Comparison of ENCODE assay signal across 11 cellular contexts in the genomic region with DNA sequence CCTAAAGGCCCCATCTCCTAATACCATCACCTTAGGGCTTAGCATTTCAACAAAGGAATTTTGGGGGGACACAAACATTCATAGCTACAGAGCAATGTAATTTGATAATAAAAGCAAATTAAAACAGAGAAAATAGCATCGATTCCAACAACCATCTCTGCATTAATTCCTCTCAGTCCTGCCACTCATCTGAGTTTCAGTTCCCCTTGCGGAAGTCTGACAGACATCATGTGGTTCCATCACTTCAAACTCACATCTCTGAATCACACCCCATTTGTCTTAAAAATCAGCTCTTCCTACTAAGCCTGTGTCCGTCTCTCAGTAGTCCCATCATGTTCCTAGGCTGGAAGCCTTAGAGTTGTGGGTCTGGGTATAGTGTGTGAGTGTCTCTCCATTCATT. TPM values are rescaled to one million over a fixed set of nuclear protein-coding genes. Genes with fewer than 3 reads are reported as not detected.
DNase-seq lines count a peak whose midpoint lies in the region; ATAC-seq and TF ChIP-seq lines count a peak whose summit lies in the region.
"Had no signal": no experiment of that assay in that cellular context is flagged by ENCODE, and none has a peak within 500 bp of the region (broad histone marks: within the 10 kb centered on the region; RNA-seq: fewer than 3 reads in every experiment).

No MANE protein-coding gene starts in this region.

- H3K27ac ChIP-seq in osteoblast (ENCODE audit: low read depth, low read length), result no peak overlapping the region

- TF ChIP-seq CTCF in GM10266 (IDR thresholded peaks at IDR 0.05; ENCODE audit: control insufficient read depth, insufficient read depth, low read depth, missing control alignments) (no peak), GM20000 (IDR thresholded peaks at IDR 0.05; ENCODE audit: extremely low read depth, missing control alignments) (no peak), osteoblast (IDR thresholded peaks at IDR 0.05; ENCODE audit: extremely low read depth, low read depth, low read length) (no peak)

- peaks cover 0 to 47% (median 9%) of the 10 kb centered on the region in 3 donors for H3K36me3 Mint-ChIP-seq in naive thymus-derived CD8-positive, alpha-beta T cell

- no peaks in the 10 kb centered on the region for H3K9me3 Mint-ChIP-seq in naive thymus-derived CD8-positive, alpha-beta T cell
- H3K9me3 Mint-ChIP-seq: activated T-helper 17 cell treated with anti-CD3 and anti-CD28 coated beads, Interleukin-2, amount 50 U/mL, for 72 hours had no signal

- H3K4me1 ChIP-seq in osteoblast (ENCODE audit: insufficient read depth, low read length), result peaks cover 8% of the 10 kb centered on the region

- H3K4me2 ChIP-seq in osteoblast (ENCODE audit: insufficient read depth, low read length), result no peak overlapping the region

- H3K9me3 ChIP-seq in osteoblast (ENCODE audit: low read depth, low read length), result no peaks in the 10 kb centered on the region

- H3K36me3 ChIP-seq in osteoblast (ENCODE audit: insufficient read depth, low read length), result peaks cover 4% of the 10 kb centered on the region

- peak overlapping the region in 3 of 10 donors; percentile 11 to 66 (median 51) for H3K27ac Mint-ChIP-seq in naive thymus-derived CD8-positive, alpha-beta T cell
- H3K27ac Mint-ChIP-seq: activated T-helper 17 cell treated with anti-CD3 and anti-CD28 coated beads, Interleukin-2, amount 50 U/mL, for 72 hours had no signal

- H2AFZ ChIP-seq in osteoblast (ENCODE audit: low read length), result no peak overlapping the region

- peaks cover 17 to 53% (median 45%) of the 10 kb centered on the region in 4 donors for H3K4me1 Mint-ChIP-seq in naive thymus-derived CD8-positive, alpha-beta T cell

- peaks cover 4% of the 10 kb centered on the region for H4K20me1 ChIP-seq in osteoblast (ENCODE audit: insufficient read depth, low read length)

- H3K79me2 ChIP-seq in osteoblast (ENCODE audit: insufficient read depth, low read length), result no peaks in the 10 kb centered on the region

- DNase-seq in GM10266 (ENCODE audit: extremely low spot score) (peak; percentile 73), GM20000 (ENCODE audit: low spot score) (peak; percentile 75), SIG-M5 (lab: John Stamatoyannopoulos, UW) (peak; percentile 25), HPDE6-E6E7 (ENCODE audit: extremely low spot score) (no peak), HuH-7 (ENCODE audit: low spot score) (no peak), osteoblast (ENCODE audit: insufficient read length, low spot score, missing footprints) (no peak)
- DNase-seq in naive thymus-derived CD8-positive, alpha-beta T cell, result no peak
- DNase-seq: NCI-H1048, nucleus accumbens had no signal

- no peak overlapping the region for H3K4me3 ChIP-seq in osteoblast (ENCODE audit: insufficient read depth, low read length)

- H3K27me3 ChIP-seq in osteoblast (ENCODE audit: insufficient read depth, low read length), result no peaks in the 10 kb centered on the region

- ATAC-seq in HG03095 (IDR thresholded peaks at IDR 0.05; ENCODE audit: unreplicated experiment), result peak; percentile 38
- no peak for ATAC-seq in naive thymus-derived CD8-positive, alpha-beta T cell
- ATAC-seq: activated T-helper 17 cell treated with anti-CD3 and anti-CD28 coated beads, Interleukin-2, amount 50 U/mL, for 72 hours had no signal

- no peaks in the 10 kb centered on the region for H3K27me3 Mint-ChIP-seq in naive thymus-derived CD8-positive, alpha-beta T cell
- H3K27me3 Mint-ChIP-seq: activated T-helper 17 cell treated with anti-CD3 and anti-CD28 coated beads, Interleukin-2, amount 50 U/mL, for 72 hours had no signal

- POLR2A ChIA-PET in naive thymus-derived CD8-positive, alpha-beta T cell (lab: Charles Lee), result no interaction called here

- peak overlapping the region in 4 of 10 donors; percentile 6 to 67 (median 32) for H3K4me3 Mint-ChIP-seq in naive thymus-derived CD8-positive, alpha-beta T cell

RNA-seq across cellular contexts. Expression of a gene that starts 3.6 kb away (rescaled TPM):
- 10 to 100 TPM; 16.4 to 17.1 TPM for total RNA-seq in naive thymus-derived CD8-positive, alpha-beta T cell
- 10 to 100 TPM; 25.2 to 28.5 (median 27.4) TPM for polyA plus RNA-seq in naive thymus-derived CD8-positive, alpha-beta T cell
- total RNA-seq in osteoblast, result 25.3 and 28.6 TPM in 2 replicates

RNA-seq across cellular contexts. Expression of a gene that starts 20.2 kb away (rescaled TPM):
- total RNA-seq in naive thymus-derived CD8-positive, alpha-beta T cell, result 100 to 1,000 TPM in 1 of 2 experiments, 10 to 100 TPM in 1; 98.5 to 103 TPM
- polyA plus RNA-seq in naive thymus-derived CD8-positive, alpha-beta T cell, result 100 to 1,000 TPM; 434 to 524 (median 517) TPM
- total RNA-seq in osteoblast, result 56.5 and 66.3 TPM in 2 replicates

RNA-seq across cellular contexts. Expression of a gene that starts 35.7 kb away (rescaled TPM):
- total RNA-seq in naive thymus-derived CD8-positive, alpha-beta T cell, result under 1 TPM in 1 of 2 experiments, not detected in 1; 0.10 TPM
- polyA plus RNA-seq in naive thymus-derived CD8-positive, alpha-beta T cell, result not detected
- 0.36 and 0.59 TPM in 2 replicates for total RNA-seq in osteoblast
- total RNA-seq: activated T-helper 17 cell treated with anti-CD3 and anti-CD28 coated beads, Interleukin-2, amount 50 U/mL, for 72 hours had no signal

Comparison
In these comparisons a context has a peak if more than half of its experiments do, and no peak if none do; other contexts are left out.
1. DNase-seq: peak in GM10266 (single experiment), GM20000 (single experiment) and SIG-M5 (single experiment); none in HPDE6-E6E7 (single experiment), naive thymus-derived CD8-positive, alpha-beta T cell (0 of 10), HuH-7 (single experiment) and osteoblast (single experiment).